1 cellular context compared by ENCODE assay signal in the genomic region with DNA sequence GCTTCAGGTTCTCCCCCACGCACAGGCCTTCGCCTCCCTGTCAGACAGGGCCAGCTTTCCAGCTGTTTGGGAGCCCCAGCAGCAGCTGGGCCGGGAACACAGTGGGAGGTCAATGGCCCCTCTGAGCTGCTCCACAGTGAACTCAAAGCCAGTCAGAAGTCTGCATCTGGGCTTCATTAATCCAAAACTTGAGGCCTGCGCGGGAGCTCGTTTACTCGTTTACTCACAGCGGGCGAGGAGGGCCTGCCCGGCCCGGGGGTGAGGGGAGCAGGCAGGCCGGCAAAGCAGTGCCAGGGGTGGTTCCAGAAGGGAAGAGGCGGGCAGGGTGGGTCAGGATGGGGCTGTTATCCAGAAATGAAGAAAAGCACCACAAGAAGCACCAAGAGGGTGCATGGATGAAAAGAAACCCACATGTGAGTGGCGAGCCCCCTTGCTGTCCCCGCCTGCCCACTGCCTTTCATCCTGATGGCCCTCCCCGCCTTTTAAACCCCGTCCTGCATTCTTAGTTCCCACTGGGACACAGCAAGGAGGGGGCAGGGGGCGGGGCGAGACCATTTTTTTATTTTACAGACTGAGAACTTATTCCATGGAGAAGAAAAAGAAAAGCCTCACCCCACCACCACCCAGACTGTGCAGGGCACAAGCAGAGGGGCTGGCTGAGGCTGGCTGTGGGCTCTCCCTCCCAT.
TF ChIP-seq lines count a peak whose summit lies in the region.

No MANE protein-coding gene starts in this region.

TF ChIP-seq in K562, 482 proteins besides CTCF, POLR2A, EP300 and RAD21 (continued from another document):
- TF ChIP-seq, protein P1, sequence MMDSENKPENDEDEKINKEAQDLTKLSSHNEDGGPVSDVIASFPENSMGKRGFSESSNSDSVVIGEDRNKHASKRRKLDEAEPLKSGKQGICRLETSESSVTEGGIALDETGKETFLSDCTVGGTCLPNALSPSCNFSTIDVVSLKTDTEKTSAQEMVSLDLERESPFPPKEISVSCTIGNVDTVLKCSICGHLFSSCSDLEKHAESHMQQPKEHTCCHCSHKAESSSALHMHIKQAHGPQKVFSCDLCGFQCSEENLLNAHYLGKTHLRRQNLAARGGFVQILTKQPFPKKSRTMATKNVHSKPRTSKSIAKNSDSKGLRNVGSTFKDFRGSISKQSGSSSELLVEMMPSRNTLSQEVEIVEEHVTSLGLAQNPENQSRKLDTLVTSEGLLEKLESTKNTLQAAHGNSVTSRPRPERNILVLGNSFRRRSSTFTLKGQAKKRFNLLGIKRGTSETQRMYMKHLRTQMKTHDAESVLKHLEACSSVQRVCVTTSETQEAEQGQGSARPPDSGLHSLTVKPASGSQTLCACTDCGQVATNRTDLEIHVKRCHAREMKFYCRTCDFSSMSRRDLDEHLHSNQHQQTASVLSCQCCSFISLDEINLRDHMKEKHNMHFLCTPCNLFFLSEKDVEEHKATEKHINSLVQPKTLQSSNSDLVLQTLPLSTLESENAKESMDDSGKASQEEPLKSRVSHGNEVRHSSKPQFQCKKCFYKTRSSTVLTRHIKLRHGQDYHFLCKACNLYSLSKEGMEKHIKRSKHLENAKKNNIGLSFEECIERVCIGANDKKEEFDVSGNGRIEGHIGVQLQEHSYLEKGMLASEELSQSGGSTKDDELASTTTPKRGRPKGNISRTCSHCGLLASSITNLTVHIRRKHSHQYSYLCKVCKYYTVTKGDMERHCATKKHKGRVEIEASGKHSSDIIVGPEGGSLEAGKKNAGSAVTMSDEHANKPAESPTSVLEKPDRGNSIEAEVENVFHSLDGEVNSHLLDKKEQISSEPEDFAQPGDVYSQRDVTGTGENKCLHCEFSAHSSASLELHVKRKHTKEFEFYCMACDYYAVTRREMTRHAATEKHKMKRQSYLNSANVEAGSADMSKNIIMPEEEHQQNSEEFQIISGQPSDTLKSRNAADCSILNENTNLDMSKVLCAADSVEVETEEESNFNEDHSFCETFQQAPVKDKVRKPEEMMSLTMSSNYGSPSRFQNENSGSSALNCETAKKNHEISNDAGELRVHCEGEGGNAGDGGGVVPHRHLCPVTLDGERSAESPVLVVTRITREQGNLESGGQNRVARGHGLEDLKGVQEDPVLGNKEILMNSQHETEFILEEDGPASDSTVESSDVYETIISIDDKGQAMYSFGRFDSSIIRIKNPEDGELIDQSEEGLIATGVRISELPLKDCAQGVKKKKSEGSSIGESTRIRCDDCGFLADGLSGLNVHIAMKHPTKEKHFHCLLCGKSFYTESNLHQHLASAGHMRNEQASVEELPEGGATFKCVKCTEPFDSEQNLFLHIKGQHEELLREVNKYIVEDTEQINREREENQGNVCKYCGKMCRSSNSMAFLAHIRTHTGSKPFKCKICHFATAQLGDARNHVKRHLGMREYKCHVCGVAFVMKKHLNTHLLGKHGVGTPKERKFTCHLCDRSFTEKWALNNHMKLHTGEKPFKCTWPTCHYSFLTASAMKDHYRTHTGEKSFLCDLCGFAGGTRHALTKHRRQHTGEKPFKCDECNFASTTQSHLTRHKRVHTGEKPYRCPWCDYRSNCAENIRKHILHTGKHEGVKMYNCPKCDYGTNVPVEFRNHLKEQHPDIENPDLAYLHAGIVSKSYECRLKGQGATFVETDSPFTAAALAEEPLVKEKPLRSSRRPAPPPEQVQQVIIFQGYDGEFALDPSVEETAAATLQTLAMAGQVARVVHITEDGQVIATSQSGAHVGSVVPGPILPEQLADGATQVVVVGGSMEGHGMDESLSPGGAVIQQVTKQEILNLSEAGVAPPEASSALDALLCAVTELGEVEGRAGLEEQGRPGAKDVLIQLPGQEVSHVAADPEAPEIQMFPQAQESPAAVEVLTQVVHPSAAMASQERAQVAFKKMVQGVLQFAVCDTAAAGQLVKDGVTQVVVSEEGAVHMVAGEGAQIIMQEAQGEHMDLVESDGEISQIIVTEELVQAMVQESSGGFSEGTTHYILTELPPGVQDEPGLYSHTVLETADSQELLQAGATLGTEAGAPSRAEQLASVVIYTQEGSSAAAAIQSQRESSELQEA (IDR thresholded peaks at IDR 0.05; ENCODE audit: low read depth), result no peak
